In the genomic region with DNA sequence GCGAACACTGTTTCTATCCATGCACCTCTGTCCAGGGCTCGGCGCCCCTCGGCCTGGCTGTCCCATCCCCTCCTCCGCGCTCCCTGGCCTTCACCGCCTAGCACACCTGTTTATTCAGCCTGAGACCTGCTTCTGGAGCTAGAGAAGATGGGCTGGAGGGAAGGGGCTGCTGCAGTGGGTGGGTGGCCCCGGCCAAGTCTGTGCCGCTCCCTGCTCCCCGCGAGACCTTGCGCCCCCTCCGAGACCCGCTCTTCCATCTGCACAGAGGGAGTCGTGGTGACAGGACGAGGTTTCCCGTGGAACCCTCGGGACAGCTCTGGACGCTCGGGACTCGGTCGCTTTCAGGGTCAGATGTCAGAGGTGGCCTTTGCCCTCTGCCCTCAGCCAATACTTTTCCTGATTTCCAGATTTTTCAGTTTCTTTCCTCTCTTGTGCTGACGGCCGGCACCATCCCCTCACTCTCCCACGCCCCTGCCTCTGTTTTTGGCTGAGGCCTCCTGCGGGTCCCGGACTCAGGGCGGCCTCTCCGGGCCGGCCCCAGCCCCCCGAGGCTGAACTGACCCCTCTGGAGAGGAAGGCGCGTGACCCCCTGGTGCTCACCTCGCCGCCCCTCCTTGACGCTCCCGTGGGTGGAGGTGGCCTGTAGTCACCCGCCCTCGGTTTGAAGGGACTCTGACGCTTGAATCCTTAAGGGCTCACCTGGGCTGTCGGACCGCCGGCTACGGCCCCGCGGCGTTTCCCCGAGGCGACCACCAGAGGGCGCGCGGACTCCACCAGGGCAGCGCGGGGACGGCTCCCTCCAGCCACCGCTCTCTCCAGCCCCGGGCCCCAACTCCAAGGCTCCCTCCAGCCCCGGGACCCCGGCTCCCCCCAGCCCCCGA, we compare ENCODE assay signal across 8 cellular contexts.
DNase-seq lines count a peak whose midpoint lies in the region; ATAC-seq and TF ChIP-seq lines count a peak whose summit lies in the region.

No MANE protein-coding gene starts in this region.

- no peak overlapping the region for H3K4me3 ChIP-seq in astrocyte of the cerebellum (ENCODE audit: low read depth, low read length)

- in situ Hi-C loops in astrocyte of the cerebellum (cut with HindIII; ENCODE audit: low sequenced_read_pairs): no loop called here

- DNase-seq in NOMO-1 treated with DMSO at 0.1 percent for 48 hours (lab: John Stamatoyannopoulos, UW; ENCODE audit: unreplicated experiment) (peak; percentile 1), NOMO-1 treated with dmso at 0.1 percent for 144 hours (lab: John Stamatoyannopoulos, UW; ENCODE audit: unreplicated experiment) (no peak), T-helper 22 cell (ENCODE audit: low read depth) (peak; percentile 16), astrocyte of the cerebellum (ENCODE audit: low read depth) (no peak), iPS-NIHi11 (ENCODE audit: low spot score) (peak; percentile 93), middle frontal gyrus (ENCODE audit: extremely low spot score, low spot score) (no peak)
- peak; percentile 59 to 71 for DNase-seq in stimulated activated CD4-positive, alpha-beta T cell treated with anti-CD3 and anti-CD28 coated beads, Interleukin-1b, Interleukin-23, amount 100 ng/mL, for 4 hours (ENCODE audit: low read depth in 2 of 2)

- TF ChIP-seq CTCF in astrocyte of the cerebellum (IDR thresholded peaks at IDR 0.05; ENCODE audit: low read depth, low read length, missing control alignments): peak; percentile 44

- ATAC-seq in HG03460 (IDR thresholded peaks at IDR 0.05; ENCODE audit: unreplicated experiment): peak; percentile 63

Comparison
In these comparisons a context has a peak if more than half of its experiments do, and no peak if none do; other contexts are left out.
1. DNase-seq: peak in NOMO-1 treated with DMSO at 0.1 percent for 48 hours (single experiment), T-helper 22 cell (single experiment), iPS-NIHi11 (single experiment) and stimulated activated CD4-positive, alpha-beta T cell treated with anti-CD3 and anti-CD28 coated beads, Interleukin-1b, Interleukin-23, amount 100 ng/mL, for 4 hours (2 of 2); none in NOMO-1 treated with dmso at 0.1 percent for 144 hours (single experiment), astrocyte of the cerebellum (single experiment) and middle frontal gyrus (single experiment).